Comparison of ENCODE assay signal across 17 cellular contexts in genomic region chr10:19518632-19519031, GRCh38.
DNase-seq lines count a peak whose midpoint lies in the region; ATAC-seq and TF ChIP-seq lines count a peak whose summit lies in the region.
"Had no signal": no experiment of that assay in that cellular context is flagged by ENCODE, and none has a peak within 500 bp of the region (broad histone marks: within the 10 kb centered on the region; RNA-seq: fewer than 3 reads in every experiment).

No MANE protein-coding gene starts in this region.

- H3K9me3 Mint-ChIP-seq in activated CD4-positive, alpha-beta T cell treated with anti-CD3 and anti-CD28 coated beads for 36 hours (ENCODE audit: low read depth), result peaks cover 4% of the 10 kb centered on the region
- H3K9me3 Mint-ChIP-seq in mesothelial cell of epicardium, result peaks cover 12% of the 10 kb centered on the region

- H3K27me3 Mint-ChIP-seq in activated CD4-positive, alpha-beta T cell treated with anti-CD3 and anti-CD28 coated beads for 36 hours, result no peaks in the 10 kb centered on the region
- no peaks in the 10 kb centered on the region for H3K27me3 Mint-ChIP-seq in mesothelial cell of epicardium (ENCODE audit: low read depth)

- no peak overlapping the region for H3K27ac Mint-ChIP-seq in activated CD4-positive, alpha-beta T cell treated with anti-CD3 and anti-CD28 coated beads for 36 hours
- H3K27ac Mint-ChIP-seq in mesothelial cell of epicardium, result no peak overlapping the region
- H3K27ac Mint-ChIP-seq: CD14-positive monocyte had no signal

- ATAC-seq in activated CD4-positive, alpha-beta T cell treated with anti-CD3 and anti-CD28 coated beads for 36 hours, result peak; percentile 47
- peak; percentile 35 for ATAC-seq in HG03060 (IDR thresholded peaks at IDR 0.05; ENCODE audit: low read depth, unreplicated experiment)
- no peak for ATAC-seq in activated CD4-positive, CD25-positive, alpha-beta regulatory T cell treated with anti-CD3 and anti-CD28 coated beads, Interleukin-2, amount 50 U/mL, for 24 hours
- ATAC-seq: HepG2, Panc1 had no signal

- CTCF ChIA-PET in activated CD4-positive, alpha-beta T cell treated with anti-CD3 and anti-CD28 coated beads for 36 hours (lab: Charles Lee), result no interaction called here

- intact Hi-C loops in activated CD4-positive, alpha-beta T cell treated with anti-CD3 and anti-CD28 coated beads for 36 hours (cut with DNase I, micrococcal nuclease), result no loop called here

- no peaks in the 10 kb centered on the region for H3K36me3 Mint-ChIP-seq in activated CD4-positive, alpha-beta T cell treated with anti-CD3 and anti-CD28 coated beads for 36 hours (ENCODE audit: low read depth)
- no peaks in the 10 kb centered on the region for H3K36me3 Mint-ChIP-seq in mesothelial cell of epicardium
- H3K36me3 Mint-ChIP-seq: CD14-positive monocyte had no signal

- no peak overlapping the region for H3K4me3 Mint-ChIP-seq in activated CD4-positive, alpha-beta T cell treated with anti-CD3 and anti-CD28 coated beads for 36 hours
- no peak overlapping the region for H3K4me3 Mint-ChIP-seq in mesothelial cell of epicardium
- H3K4me3 Mint-ChIP-seq: CD14-positive monocyte had no signal

- H3K4me1 Mint-ChIP-seq in activated CD4-positive, alpha-beta T cell treated with anti-CD3 and anti-CD28 coated beads for 36 hours, result no peaks in the 10 kb centered on the region
- H3K4me1 Mint-ChIP-seq in mesothelial cell of epicardium, result no peaks in the 10 kb centered on the region
- H3K4me1 Mint-ChIP-seq: CD14-positive monocyte had no signal

- POLR2A ChIA-PET in activated CD4-positive, alpha-beta T cell treated with anti-CD3 and anti-CD28 coated beads for 36 hours (lab: Charles Lee), result no interaction called here

- no peak for TF ChIP-seq CTCF in mesothelial cell of epicardium (IDR thresholded peaks at IDR 0.05; ENCODE audit: unreplicated experiment)

- DNase-seq in activated CD4-positive, alpha-beta T cell treated with anti-CD3 and anti-CD28 coated beads for 36 hours, result no peak
- no peak for DNase-seq in activated CD4-positive, alpha-beta T cell treated with anti-CD3 and anti-CD28 coated beads, Interleukin-2, amount 50 U/mL, for 48 hours
- DNase-seq in RKO (ENCODE audit: low spot score) (peak; percentile 8), NCI-H2029 (lab: John Stamatoyannopoulos, UW) (no peak), LoVo (ENCODE audit: low spot score) (no peak), mesothelial cell of epicardium (ENCODE audit: low spot score in 2 of 2, unreplicated experiment in 2 of 2) (no peak)
- DNase-seq: DMS 273 treated with DMSO at 0.1 percent for 48 hours, DND-41, KBM-7, NCI-H1436, NCI-H1930, NCI-H526 had no signal

Comparison
In these comparisons a context has a peak if more than half of its experiments do, and no peak if none do; other contexts are left out.
1. ATAC-seq: peak in activated CD4-positive, alpha-beta T cell treated with anti-CD3 and anti-CD28 coated beads for 36 hours (single experiment) and HG03060 (single experiment); none in activated CD4-positive, CD25-positive, alpha-beta regulatory T cell treated with anti-CD3 and anti-CD28 coated beads, Interleukin-2, amount 50 U/mL, for 24 hours (0 of 2).